ENCODE assay signal across 15 cellular contexts in genomic region chr16:69428652-69429051, GRCh38. TPM values are rescaled to one million over a fixed set of nuclear protein-coding genes. Genes with fewer than 3 reads are reported as not detected.
DNase-seq lines count a peak whose midpoint lies in the region; ATAC-seq and TF ChIP-seq lines count a peak whose summit lies in the region.
"Had no signal": no experiment of that assay in that cellular context is flagged by ENCODE, and none has a peak within 500 bp of the region (broad histone marks: within the 10 kb centered on the region; RNA-seq: fewer than 3 reads in every experiment).

No MANE protein-coding gene starts in this region.

- no peak for ATAC-seq in activated naive CD8-positive, alpha-beta T cell treated with anti-CD3 and anti-CD28 coated beads, Interleukin-2, amount 50 U/mL, for 24 hours
- ATAC-seq in GM21717 (IDR thresholded peaks at IDR 0.05; ENCODE audit: unreplicated experiment): no peak

- H3K9me3 ChIP-seq in CD4-positive, alpha-beta memory T cell (ENCODE audit: control insufficient read depth in 1 of 2, low read length in 2 of 2): no peaks in the 10 kb centered on the region

- H3K27me3 Mint-ChIP-seq in activated CD4-positive, alpha-beta T cell treated with anti-CD3 and anti-CD28 coated beads, Interleukin-2, amount 10 ng/mL, durations not matched to agents 24 days and 14 days: no peaks in the 10 kb centered on the region
- H3K27me3 Mint-ChIP-seq in CD4-positive, alpha-beta memory T cell: no peaks in the 10 kb centered on the region
- peaks cover 2% of the 10 kb centered on the region for H3K27me3 Mint-ChIP-seq in activated naive CD8-positive, alpha-beta T cell treated with anti-CD3 and anti-CD28 coated beads, Interleukin-2, amount 50 U/mL, for 24 hours
- no peaks in the 10 kb centered on the region for H3K27me3 Mint-ChIP-seq in neural crest cell (ENCODE audit: low read depth)
- H3K27me3 Mint-ChIP-seq: IgD-negative memory B cell had no signal

- intact Hi-C loops in activated CD4-positive, alpha-beta T cell treated with anti-CD3 and anti-CD28 coated beads, Interleukin-2, amount 10 ng/mL, durations not matched to agents 24 days and 14 days (cut with micrococcal nuclease): loop anchor here (10.0 kb wide), 1 partner anchor 46 kb away; no protein-coding TSS in a partner anchor
- intact Hi-C loops in CD4-positive, alpha-beta memory T cell (cut with micrococcal nuclease): loop anchor here (10.0 kb wide), 1 partner anchor 94 kb away; the partner anchor contains the start of genes COG8, NIP7 and PDF

- no peak overlapping the region for H3K4me3 Mint-ChIP-seq in activated CD4-positive, alpha-beta T cell treated with anti-CD3 and anti-CD28 coated beads, Interleukin-2, amount 10 ng/mL, durations not matched to agents 24 days and 14 days
- peak overlapping the region in 1 of 8 donors; percentile 28 for H3K4me3 Mint-ChIP-seq in CD4-positive, alpha-beta memory T cell
- no peak overlapping the region for H3K4me3 Mint-ChIP-seq in activated naive CD8-positive, alpha-beta T cell treated with anti-CD3 and anti-CD28 coated beads, Interleukin-2, amount 50 U/mL, for 24 hours
- peak overlapping the region; percentile 5 for H3K4me3 Mint-ChIP-seq in neural crest cell
- H3K4me3 Mint-ChIP-seq: CD14-positive monocyte had no signal

- no peak overlapping the region for H3K27ac ChIP-seq in CD4-positive, alpha-beta memory T cell (ENCODE audit: low read depth, low read length)
- H3K27ac ChIP-seq: GM23248 had no signal

- CTCF ChIA-PET in CD4-positive, alpha-beta memory T cell (lab: Charles Lee; ENCODE audit: partially characterized antibody): no interaction called here

- H3K27me3 ChIP-seq in CD4-positive, alpha-beta memory T cell (ENCODE audit: insufficient read depth, low read length): no peaks in the 10 kb centered on the region

- peaks cover 16% of the 10 kb centered on the region for H3K4me1 ChIP-seq in CD4-positive, alpha-beta memory T cell (ENCODE audit: insufficient read depth, low read length)

- no peak for TF ChIP-seq CTCF in neural crest cell (conservative IDR thresholded peaks at IDR 0.05)

- H3K9me3 Mint-ChIP-seq in activated CD4-positive, alpha-beta T cell treated with anti-CD3 and anti-CD28 coated beads, Interleukin-2, amount 10 ng/mL, durations not matched to agents 24 days and 14 days: peaks cover 15% of the 10 kb centered on the region
- H3K9me3 Mint-ChIP-seq in CD4-positive, alpha-beta memory T cell: peaks cover 0 to 7% (median under 1%) of the 10 kb centered on the region in 8 donors
- peaks cover 13% of the 10 kb centered on the region for H3K9me3 Mint-ChIP-seq in activated naive CD8-positive, alpha-beta T cell treated with anti-CD3 and anti-CD28 coated beads, Interleukin-2, amount 50 U/mL, for 24 hours
- H3K9me3 Mint-ChIP-seq in neural crest cell: peaks cover 10% of the 10 kb centered on the region

- H3K4me1 Mint-ChIP-seq in activated CD4-positive, alpha-beta T cell treated with anti-CD3 and anti-CD28 coated beads, Interleukin-2, amount 10 ng/mL, durations not matched to agents 24 days and 14 days: peaks cover 42% of the 10 kb centered on the region
- peaks cover 29 to 56% (median 43%) of the 10 kb centered on the region in 4 donors for H3K4me1 Mint-ChIP-seq in CD4-positive, alpha-beta memory T cell
- peaks cover 58% of the 10 kb centered on the region for H3K4me1 Mint-ChIP-seq in activated naive CD8-positive, alpha-beta T cell treated with anti-CD3 and anti-CD28 coated beads, Interleukin-2, amount 50 U/mL, for 24 hours
- peaks cover 27% of the 10 kb centered on the region for H3K4me1 Mint-ChIP-seq in neural crest cell

- no peak for DNase-seq in activated CD4-positive, alpha-beta T cell treated with anti-CD3 and anti-CD28 coated beads, Interleukin-2, amount 10 ng/mL, durations not matched to agents 24 days and 14 days
- no peak for DNase-seq in activated CD4-positive, alpha-beta T cell treated with anti-CD3 and anti-CD28 coated beads, Interleukin-2, amount 50 U/mL, for 4 hours
- no peak for DNase-seq in CD4-positive, alpha-beta memory T cell
- DNase-seq in activated naive CD8-positive, alpha-beta T cell treated with anti-CD3 and anti-CD28 coated beads, Interleukin-2, amount 50 U/mL, for 24 hours: no peak
- DNase-seq in neural crest cell (ENCODE audit: low read depth, low spot score): no peak
- DNase-seq in activated CD8-positive, alpha-beta memory T cell treated with anti-CD3 and anti-CD28 coated beads, Interleukin-2, amount 50 U/mL, for 4 hours: no peak
- no peak for DNase-seq in activated naive CD4-positive, alpha-beta T cell treated with Interleukin-2 at 50 U/mL for 16 hours
- DNase-seq: DMS79 treated with DMSO at 0.1 percent for 48 hours, GM23248, NCI-H1417 treated with DMSO at 0.1 percent for 48 hours, NCI-H2029, NCI-H510A had no signal

- peaks cover 64% of the 10 kb centered on the region for H3K36me3 Mint-ChIP-seq in activated CD4-positive, alpha-beta T cell treated with anti-CD3 and anti-CD28 coated beads, Interleukin-2, amount 10 ng/mL, durations not matched to agents 24 days and 14 days (ENCODE audit: low read depth)
- H3K36me3 Mint-ChIP-seq in CD4-positive, alpha-beta memory T cell: peaks cover 34 to 50% of the 10 kb centered on the region in 2 donors
- peaks cover 64% of the 10 kb centered on the region for H3K36me3 Mint-ChIP-seq in activated naive CD8-positive, alpha-beta T cell treated with anti-CD3 and anti-CD28 coated beads, Interleukin-2, amount 50 U/mL, for 24 hours (ENCODE audit: low read depth)
- H3K36me3 Mint-ChIP-seq in neural crest cell (ENCODE audit: low read depth): peaks cover 37% of the 10 kb centered on the region

- POLR2A ChIA-PET in CD4-positive, alpha-beta memory T cell (lab: Charles Lee; ENCODE audit: partially characterized antibody): interaction anchor here (6.6 kb wide), 1 partner anchor 15 kb away, joined by 54 read pairs; no protein-coding TSS in a partner anchor

- peaks cover 5% of the 10 kb centered on the region for H3K36me3 ChIP-seq in CD4-positive, alpha-beta memory T cell (ENCODE audit: insufficient read depth, low read length)

- H3K4me3 ChIP-seq in CD4-positive, alpha-beta memory T cell (ENCODE audit: low read length in 2 of 2): no peak overlapping the region
- H3K4me3 ChIP-seq: GM23248 had no signal

- peak overlapping the region; percentile 58 for H3K27ac Mint-ChIP-seq in activated CD4-positive, alpha-beta T cell treated with anti-CD3 and anti-CD28 coated beads, Interleukin-2, amount 10 ng/mL, durations not matched to agents 24 days and 14 days
- H3K27ac Mint-ChIP-seq in CD4-positive, alpha-beta memory T cell: peak overlapping the region in 4 of 7 donors; percentile 24 to 63 (median 46)
- peak overlapping the region; percentile 24 for H3K27ac Mint-ChIP-seq in activated naive CD8-positive, alpha-beta T cell treated with anti-CD3 and anti-CD28 coated beads, Interleukin-2, amount 50 U/mL, for 24 hours
- no peak overlapping the region for H3K27ac Mint-ChIP-seq in neural crest cell (ENCODE audit: unreplicated experiment)

RNA-seq across cellular contexts. Expression of gene CYB5B, which starts 4.2 kb away (rescaled TPM):
- 154 and 166 TPM in 2 replicates for total RNA-seq in activated CD4-positive, alpha-beta T cell treated with anti-CD3 and anti-CD28 coated beads, Interleukin-2, amount 10 ng/mL, durations not matched to agents 24 days and 14 days
- 10 to 100 TPM; 59.2 to 64.4 TPM for total RNA-seq in CD4-positive, alpha-beta memory T cell
- 100 to 1,000 TPM; 115 to 141 TPM for polyA plus RNA-seq in CD4-positive, alpha-beta memory T cell
- total RNA-seq in neural crest cell: 209 and 221 TPM in 2 replicates

RNA-seq across cellular contexts. Expression of gene TERF2, which starts 42.8 kb away (rescaled TPM):
- total RNA-seq in activated CD4-positive, alpha-beta T cell treated with anti-CD3 and anti-CD28 coated beads, Interleukin-2, amount 10 ng/mL, durations not matched to agents 24 days and 14 days: 58.3 and 71.1 TPM in 2 replicates
- 10 to 100 TPM; 55.2 to 57.3 TPM for total RNA-seq in CD4-positive, alpha-beta memory T cell
- polyA plus RNA-seq in CD4-positive, alpha-beta memory T cell: 10 to 100 TPM; 19.2 to 30.1 TPM
- total RNA-seq in neural crest cell: 47.1 and 52.1 TPM in 2 replicates
